Comparison of ENCODE assay signal across 1 cellular context in the genomic region with DNA sequence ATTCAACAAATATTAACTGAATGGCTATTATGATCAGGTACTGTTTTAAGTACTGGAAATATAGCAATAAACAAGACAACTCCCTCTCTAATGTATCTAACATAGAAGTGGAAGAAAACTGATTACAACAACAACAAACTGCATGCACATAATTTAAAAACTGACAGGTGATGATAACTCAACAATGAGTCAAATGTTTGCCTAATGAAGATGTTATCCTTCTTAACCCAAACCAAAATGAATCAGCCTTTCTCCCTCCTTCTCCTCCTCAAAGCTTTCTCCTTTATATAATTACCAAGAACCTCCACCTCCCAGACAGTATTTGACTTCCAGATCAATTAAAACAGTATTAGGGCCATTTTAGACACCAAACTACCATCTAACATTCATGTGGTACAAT.
TF ChIP-seq lines count a peak whose summit lies in the region.

No MANE protein-coding gene starts in this region.

TF ChIP-seq in WTC11, 78 proteins besides CTCF, POLR2A, EP300 and RAD21 (continued from another document):
- TF ChIP-seq ZNF281 (CRISPR knock-in tag; IDR thresholded peaks at IDR 0.05) = no peak
- no peak for TF ChIP-seq JAZF1 (CRISPR knock-in tag; IDR thresholded peaks at IDR 0.05)
- TF ChIP-seq, protein P1, sequence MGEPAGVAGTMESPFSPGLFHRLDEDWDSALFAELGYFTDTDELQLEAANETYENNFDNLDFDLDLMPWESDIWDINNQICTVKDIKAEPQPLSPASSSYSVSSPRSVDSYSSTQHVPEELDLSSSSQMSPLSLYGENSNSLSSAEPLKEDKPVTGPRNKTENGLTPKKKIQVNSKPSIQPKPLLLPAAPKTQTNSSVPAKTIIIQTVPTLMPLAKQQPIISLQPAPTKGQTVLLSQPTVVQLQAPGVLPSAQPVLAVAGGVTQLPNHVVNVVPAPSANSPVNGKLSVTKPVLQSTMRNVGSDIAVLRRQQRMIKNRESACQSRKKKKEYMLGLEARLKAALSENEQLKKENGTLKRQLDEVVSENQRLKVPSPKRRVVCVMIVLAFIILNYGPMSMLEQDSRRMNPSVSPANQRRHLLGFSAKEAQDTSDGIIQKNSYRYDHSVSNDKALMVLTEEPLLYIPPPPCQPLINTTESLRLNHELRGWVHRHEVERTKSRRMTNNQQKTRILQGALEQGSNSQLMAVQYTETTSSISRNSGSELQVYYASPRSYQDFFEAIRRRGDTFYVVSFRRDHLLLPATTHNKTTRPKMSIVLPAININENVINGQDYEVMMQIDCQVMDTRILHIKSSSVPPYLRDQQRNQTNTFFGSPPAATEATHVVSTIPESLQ (CRISPR knock-in tag; IDR thresholded peaks at IDR 0.05) = no peak
- no peak for TF ChIP-seq MYBL2 (CRISPR knock-in tag; IDR thresholded peaks at IDR 0.05)
- TF ChIP-seq, protein P2, sequence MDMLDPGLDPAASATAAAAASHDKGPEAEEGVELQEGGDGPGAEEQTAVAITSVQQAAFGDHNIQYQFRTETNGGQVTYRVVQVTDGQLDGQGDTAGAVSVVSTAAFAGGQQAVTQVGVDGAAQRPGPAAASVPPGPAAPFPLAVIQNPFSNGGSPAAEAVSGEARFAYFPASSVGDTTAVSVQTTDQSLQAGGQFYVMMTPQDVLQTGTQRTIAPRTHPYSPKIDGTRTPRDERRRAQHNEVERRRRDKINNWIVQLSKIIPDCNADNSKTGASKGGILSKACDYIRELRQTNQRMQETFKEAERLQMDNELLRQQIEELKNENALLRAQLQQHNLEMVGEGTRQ (CRISPR knock-in tag; IDR thresholded peaks at IDR 0.05) = no peak
- no peak for TF ChIP-seq NR2C2 (CRISPR knock-in tag; IDR thresholded peaks at IDR 0.05)
